In the genomic region with DNA sequence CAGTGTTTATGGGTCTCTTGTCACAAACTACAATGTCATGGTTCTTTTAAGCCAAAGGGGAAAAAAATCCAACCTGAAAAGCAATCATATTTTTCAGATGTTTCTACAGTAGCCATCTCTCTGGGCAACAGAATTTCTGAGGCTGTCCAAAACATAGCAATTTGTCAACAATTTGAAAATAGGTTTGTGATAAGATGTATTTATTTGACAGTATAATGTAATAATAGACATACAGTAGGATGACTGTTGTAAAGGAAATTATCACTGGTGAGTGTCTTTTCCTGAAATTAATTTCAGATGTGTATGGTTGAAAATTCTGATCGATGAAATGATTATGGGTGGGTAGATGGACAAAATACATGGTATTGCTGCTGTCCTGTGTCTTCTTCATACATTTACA, we compare ENCODE assay signal across 7 cellular contexts.
"Had no signal": no experiment of that assay in that cellular context is flagged by ENCODE, and none has a peak within 500 bp of the region (broad histone marks: within the 10 kb centered on the region; RNA-seq: fewer than 3 reads in every experiment).

No MANE protein-coding gene starts in this region.

- H3K4me3 ChIP-seq: GM12878 had no signal

- FAIRE-seq: GM12878, GM12891, GM12892, GM18507, GM19239 had no signal

- ATAC-seq: GM12878 had no signal

- DNase-seq: GDM1, GF-D8 had no signal
